In the genomic region with DNA sequence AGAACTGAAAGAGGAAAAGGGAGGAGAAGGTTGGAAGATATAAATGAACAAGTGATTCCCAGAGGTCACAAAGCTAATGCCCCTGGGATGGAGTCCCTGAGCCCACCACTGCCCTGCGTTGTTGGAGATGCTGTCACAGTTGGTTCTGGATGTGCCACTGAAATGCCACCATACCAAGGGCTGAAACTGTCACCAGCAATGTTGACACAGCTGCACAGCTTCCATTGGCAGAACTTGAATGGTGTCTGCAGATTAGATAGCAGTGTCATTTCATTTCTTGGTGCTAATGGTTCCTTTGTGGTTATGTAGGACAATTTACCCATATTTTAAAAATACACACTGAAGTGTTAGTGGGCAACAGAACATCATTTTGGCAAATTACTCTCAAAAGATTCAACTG, we compare ENCODE assay signal across 24 cellular contexts.
DNase-seq lines count a peak whose midpoint lies in the region; ATAC-seq, FAIRE-seq and TF ChIP-seq lines count a peak whose summit lies in the region.
"Had no signal": no experiment of that assay in that cellular context is flagged by ENCODE, and none has a peak within 500 bp of the region (broad histone marks: within the 10 kb centered on the region; RNA-seq: fewer than 3 reads in every experiment).

No MANE protein-coding gene starts in this region.

- H3K27ac ChIP-seq in RWPE2 (ENCODE audit: poor library complexity, severe bottlenecking): peak overlapping the region; percentile 34
- peak overlapping the region; percentile 28 to 66 (median 56) for H3K27ac ChIP-seq in esophagus muscularis mucosa (replicated peaks in 1 of 4)
- peak overlapping the region; percentile 50 to 74 (median 57) for H3K27ac ChIP-seq in sigmoid colon
- no peak overlapping the region for H3K27ac ChIP-seq in hepatocyte
- H3K27ac ChIP-seq: BLaER1, PC-9 had no signal

- H3K27me3 ChIP-seq in RWPE2 (ENCODE audit: insufficient read depth, poor library complexity, severe bottlenecking) (no peaks in the 10 kb centered on the region), esophagus muscularis mucosa (no peaks in the 10 kb centered on the region), sigmoid colon (no peaks in the 10 kb centered on the region), hepatocyte (no peaks in the 10 kb centered on the region)
- H3K27me3 ChIP-seq: BLaER1 had no signal

- no peaks in the 10 kb centered on the region for H3K36me3 Mint-ChIP-seq in activated CD4-positive, alpha-beta T cell treated with anti-CD3 and anti-CD28 coated beads, Interleukin-2, amount 10 ng/mL, durations not matched to agents 24 days and 14 days (ENCODE audit: low read depth)
- H3K36me3 Mint-ChIP-seq: CD4-positive, CD25-positive, alpha-beta regulatory T cell; IgD-negative memory B cell had no signal

- no peak overlapping the region for H3K27ac Mint-ChIP-seq in activated CD4-positive, alpha-beta T cell treated with anti-CD3 and anti-CD28 coated beads, Interleukin-2, amount 10 ng/mL, durations not matched to agents 24 days and 14 days
- H3K27ac Mint-ChIP-seq: CD4-positive, CD25-positive, alpha-beta regulatory T cell; IgD-negative memory B cell had no signal

- no peak for TF ChIP-seq CTCF in RWPE2 (IDR thresholded peaks at IDR 0.05; ENCODE audit: poor library complexity, severe bottlenecking)
- TF ChIP-seq CTCF in esophagus muscularis mucosa (IDR thresholded peaks at IDR 0.05): no peak
- TF ChIP-seq CTCF in sigmoid colon (IDR thresholded peaks at IDR 0.05): no peak
- TF ChIP-seq CTCF in hepatocyte (IDR thresholded peaks at IDR 0.05; ENCODE audit: poor library complexity): no peak

- intact Hi-C loops in activated CD4-positive, alpha-beta T cell treated with anti-CD3 and anti-CD28 coated beads, Interleukin-2, amount 10 ng/mL, durations not matched to agents 24 days and 14 days (cut with micrococcal nuclease): no loop called here
- intact Hi-C loops in esophagus muscularis mucosa (cut with DNase I) (no loop called here), sigmoid colon (cut with DNase I) (no loop called here)

- no peaks in the 10 kb centered on the region for H3K79me2 ChIP-seq in hepatocyte

- H3K36me3 ChIP-seq in RWPE2 (ENCODE audit: low read depth) (no peaks in the 10 kb centered on the region), esophagus muscularis mucosa (no peaks in the 10 kb centered on the region), sigmoid colon (no peaks in the 10 kb centered on the region), hepatocyte (replicated peaks; ENCODE audit: insufficient read depth, low read depth) (no peaks in the 10 kb centered on the region)
- H3K36me3 ChIP-seq: BLaER1 had no signal

- H4K20me1 ChIP-seq in hepatocyte (ENCODE audit: insufficient read depth, poor library complexity, severe bottlenecking): no peaks in the 10 kb centered on the region
- H4K20me1 ChIP-seq: BLaER1 had no signal

- no peaks in the 10 kb centered on the region for H3K9me2 ChIP-seq in hepatocyte (replicated peaks; ENCODE audit: insufficient read depth)

- no peaks in the 10 kb centered on the region for H3K9me3 ChIP-seq in RWPE2 (ENCODE audit: severe bottlenecking)
- peaks cover 0 to 6% (median 0%) of the 10 kb centered on the region in 4 donors for H3K9me3 ChIP-seq in esophagus muscularis mucosa
- no peaks in the 10 kb centered on the region for H3K9me3 ChIP-seq in sigmoid colon
- no peaks in the 10 kb centered on the region for H3K9me3 ChIP-seq in hepatocyte (ENCODE audit: low read depth)
- H3K9me3 ChIP-seq: BLaER1 had no signal

- TF ChIP-seq EP300 in esophagus muscularis mucosa (IDR thresholded peaks at IDR 0.05) (no peak), sigmoid colon (IDR thresholded peaks at IDR 0.05) (no peak)

- H2AFZ ChIP-seq in hepatocyte: no peak overlapping the region
- H2AFZ ChIP-seq: GM23248, PC-9 had no signal

- 92% methylated on average over 1 of the region's 1 CpG for WGBS in esophagus muscularis mucosa
- 89 to 91% methylated on average over 1 of the region's 1 CpG for WGBS in sigmoid colon, 2 donors
- 95% methylated on average over 1 of the region's 1 CpG for WGBS in hepatocyte (ENCODE audit: low lambda C conversion rate, missing lambda C conversion rate)

- TF ChIP-seq POLR2A in esophagus muscularis mucosa (IDR thresholded peaks at IDR 0.05; ENCODE audit: low read depth): no peak
- no peak for TF ChIP-seq POLR2A in sigmoid colon (IDR thresholded peaks at IDR 0.05)
- TF ChIP-seq POLR2A in GM12892 (IDR thresholded peaks at IDR 0.05; ENCODE audit: low read depth, low read length): no peak

- H3K4me1 Mint-ChIP-seq in activated CD4-positive, alpha-beta T cell treated with anti-CD3 and anti-CD28 coated beads, Interleukin-2, amount 10 ng/mL, durations not matched to agents 24 days and 14 days: no peaks in the 10 kb centered on the region
- H3K4me1 Mint-ChIP-seq: CD4-positive, CD25-positive, alpha-beta regulatory T cell; IgD-negative memory B cell had no signal

- H3K4me1 ChIP-seq in RWPE2 (ENCODE audit: insufficient read depth, poor library complexity, severe bottlenecking): peaks cover 12% of the 10 kb centered on the region
- H3K4me1 ChIP-seq in esophagus muscularis mucosa: peaks cover 0 to 21% (median 14%) of the 10 kb centered on the region in 4 donors
- H3K4me1 ChIP-seq in sigmoid colon: peaks cover 0 to 16% (median 15%) of the 10 kb centered on the region in 4 donors
- H3K4me1 ChIP-seq in hepatocyte (ENCODE audit: insufficient read depth): no peaks in the 10 kb centered on the region
- H3K4me1 ChIP-seq: BLaER1 had no signal

- DNase-seq in activated CD4-positive, alpha-beta T cell treated with anti-CD3 and anti-CD28 coated beads, Interleukin-2, amount 10 ng/mL, durations not matched to agents 24 days and 14 days: peak; percentile 37
- no peak for DNase-seq in activated CD4-positive, alpha-beta T cell treated with anti-CD3 and anti-CD28 coated beads, Interleukin-2, amount 50 U/mL, for 1 hour
- DNase-seq in RWPE2 (ENCODE audit: low spot score) (no peak), esophagus muscularis mucosa (ENCODE audit: extremely low spot score) (no peak), sigmoid colon (no peak), hepatocyte (ENCODE audit: low spot score) (no peak), GM12892 (ENCODE audit: insufficient read length) (no peak), activated gamma-delta T cell treated with Interleukin-2 at 50 U/mL for 16 hours (no peak)
- DNase-seq: 8988T; CD4-positive, CD25-positive, alpha-beta regulatory T cell; DMS153; H9; NCI-H1092 treated with DMSO at 0.1 percent for 48 hours; NCI-H1436; NCI-H187; NCI-H446; NCI-H524 treated with DMSO at 0.1 percent for 48 hours; NCI-H774; PC-9; Right ventricle myocardium superior had no signal

- ATAC-seq in RWPE2 (ENCODE audit: low read depth): no peak

- no peak for FAIRE-seq in GM12892 (lab: Jason Lieb, UNC)
- FAIRE-seq: G401.6 had no signal

- H3K4me3 ChIP-seq in RWPE2 (ENCODE audit: severe bottlenecking) (no peak overlapping the region), esophagus muscularis mucosa (no peak overlapping the region), sigmoid colon (no peak overlapping the region), hepatocyte (no peak overlapping the region)
- H3K4me3 ChIP-seq: BLaER1, GM23248, PC-9 had no signal

- peaks cover 3% of the 10 kb centered on the region for H3K9me3 Mint-ChIP-seq in activated CD4-positive, alpha-beta T cell treated with anti-CD3 and anti-CD28 coated beads, Interleukin-2, amount 10 ng/mL, durations not matched to agents 24 days and 14 days

- H3K27me3 Mint-ChIP-seq in activated CD4-positive, alpha-beta T cell treated with anti-CD3 and anti-CD28 coated beads, Interleukin-2, amount 10 ng/mL, durations not matched to agents 24 days and 14 days: no peaks in the 10 kb centered on the region
- H3K27me3 Mint-ChIP-seq: CD4-positive, CD25-positive, alpha-beta regulatory T cell had no signal

- no peak overlapping the region for H3K4me3 Mint-ChIP-seq in activated CD4-positive, alpha-beta T cell treated with anti-CD3 and anti-CD28 coated beads, Interleukin-2, amount 10 ng/mL, durations not matched to agents 24 days and 14 days
- H3K4me3 Mint-ChIP-seq: CD4-positive, CD25-positive, alpha-beta regulatory T cell; H9; IgD-negative memory B cell had no signal

- no peak overlapping the region for H3K4me2 ChIP-seq in hepatocyte
- H3K4me2 ChIP-seq: BLaER1, PC-9 had no signal
